ENCODE assay signal across 1 cellular context in genomic region chr14:67695394-67695949, GRCh38.
TF ChIP-seq lines count a peak whose summit lies in the region.

RDH11 (minus strand) TSS chr14:67695764; CDS start chr14:67695703, 61 bp downstream.

TF ChIP-seq in HepG2, 621 proteins besides CTCF, POLR2A, EP300 and RAD21 (continued from another document and continues in another):
- TF ChIP-seq ZSCAN5A (CRISPR knock-in tag; IDR thresholded peaks at IDR 0.05; ENCODE audit: borderline replicate concordance), result 0 out of 2 replicates have a peak, but pooled peaks have one; percentile 28
- no peak for TF ChIP-seq GABPA (IDR thresholded peaks at IDR 0.05; ENCODE audit: low read depth, low read length)
- peak; percentile 69 for TF ChIP-seq GABPA (CRISPR knock-in tag; IDR thresholded peaks at IDR 0.05; ENCODE audit: low read depth)
- TF ChIP-seq BCL6 (CRISPR knock-in tag; IDR thresholded peaks at IDR 0.05), result peak; percentile 65
- no peak for TF ChIP-seq HDAC6 (IDR thresholded peaks at IDR 0.05; ENCODE audit: low read depth, low read length)
- no peak for TF ChIP-seq RERE (CRISPR knock-in tag; IDR thresholded peaks at IDR 0.05; ENCODE audit: low read depth)
- no peak for TF ChIP-seq ATM (IDR thresholded peaks at IDR 0.05; ENCODE audit: borderline replicate concordance)
- TF ChIP-seq KLF16 (CRISPR knock-in tag; IDR thresholded peaks at IDR 0.05), result peak; percentile 52 to 58; a peak in 2 of 4 replicates
- 0 out of 2 replicates have a peak, but pooled peaks have one; percentile 20 for TF ChIP-seq ZNF746 (CRISPR knock-in tag; IDR thresholded peaks at IDR 0.05)
- no peak for TF ChIP-seq ZBTB34 (CRISPR knock-in tag; IDR thresholded peaks at IDR 0.05)
- TF ChIP-seq ZNF30 (CRISPR knock-in tag; IDR thresholded peaks at IDR 0.05), result no peak
- TF ChIP-seq ZNF687 (CRISPR knock-in tag; IDR thresholded peaks at IDR 0.05), result peak; percentile 69
- TF ChIP-seq JUN (CRISPR knock-in tag; IDR thresholded peaks at IDR 0.05), result peak; percentile 33; the same call in 1 of the 2 replicates
- no peak for TF ChIP-seq GPN1 (CRISPR knock-in tag; IDR thresholded peaks at IDR 0.05; ENCODE audit: borderline replicate concordance)
- peak; percentile 93 for TF ChIP-seq POLR2AphosphoS5 (IDR thresholded peaks at IDR 0.05; ENCODE audit: low read depth, low read length)
- TF ChIP-seq ZNF44 (CRISPR knock-in tag; IDR thresholded peaks at IDR 0.05), result no peak
- TF ChIP-seq ZNF513 (CRISPR knock-in tag; conservative IDR thresholded peaks at IDR 0.05), result no peak
- TF ChIP-seq POLR2G (IDR thresholded peaks at IDR 0.05; ENCODE audit: low read depth, low read length), result peak; percentile 95
- no peak for TF ChIP-seq ZNF274 (CRISPR knock-in tag; IDR thresholded peaks at IDR 0.05)
- TF ChIP-seq ZNF230 (CRISPR knock-in tag; IDR thresholded peaks at IDR 0.05), result peak; percentile 28; the same call in 1 of the 2 replicates
- no peak for TF ChIP-seq SRF (IDR thresholded peaks at IDR 0.05; ENCODE audit: low read depth, low read length)
- no peak for TF ChIP-seq DBP (CRISPR knock-in tag; IDR thresholded peaks at IDR 0.05; ENCODE audit: not compliant biosample characterization)
- TF ChIP-seq SRSF1 (optimal IDR thresholded peaks at IDR 0.05; ENCODE audit: low read depth, low read length), result no peak
- no peak for TF ChIP-seq CREB1 (IDR thresholded peaks at IDR 0.05)
- TF ChIP-seq CREB1 (CRISPR knock-in tag; IDR thresholded peaks at IDR 0.05), result peak; percentile 74
- no peak for TF ChIP-seq GLMP (CRISPR knock-in tag; IDR thresholded peaks at IDR 0.05; ENCODE audit: borderline replicate concordance)
- no peak for TF ChIP-seq ZBTB43 (CRISPR knock-in tag; conservative IDR thresholded peaks at IDR 0.05)
- no peak for TF ChIP-seq ZNF790 (CRISPR knock-in tag; IDR thresholded peaks at IDR 0.05; ENCODE audit: borderline replicate concordance)
- TF ChIP-seq ATF4 (CRISPR knock-in tag; IDR thresholded peaks at IDR 0.05), result peak in 1 of 2 experiments; percentile 83; a peak in 2 of 4 replicates
- TF ChIP-seq MLXIP (CRISPR knock-in tag; IDR thresholded peaks at IDR 0.05; ENCODE audit: borderline replicate concordance), result no peak
- no peak for TF ChIP-seq ZNF225 (CRISPR knock-in tag; IDR thresholded peaks at IDR 0.05)
- peak; percentile 59; the same call in 1 of the 2 replicates for TF ChIP-seq SALL1 (CRISPR knock-in tag; IDR thresholded peaks at IDR 0.05)
- no peak for TF ChIP-seq ZNF83 (CRISPR knock-in tag; IDR thresholded peaks at IDR 0.05; ENCODE audit: borderline replicate concordance)
- no peak for TF ChIP-seq RCOR2 (CRISPR knock-in tag; IDR thresholded peaks at IDR 0.05)
